24 cellular contexts compared by ENCODE assay signal in genomic region chr2:214716811-214717560, GRCh38.
"Had no signal": no experiment of that assay in that cellular context is flagged by ENCODE, and none has a peak within 500 bp of the region (broad histone marks: within the 10 kb centered on the region; RNA-seq: fewer than 3 reads in every experiment).

No MANE protein-coding gene starts in this region.

- H3K27me3 ChIP-seq: esophagus muscularis mucosa, gastrocnemius medialis, heart right ventricle, ovary, stomach, transverse colon had no signal

- H3K36me3 ChIP-seq: esophagus muscularis mucosa, gastrocnemius medialis, heart right ventricle, ovary, stomach, thoracic aorta, transverse colon had no signal

- H3K4me3 Mint-ChIP-seq: naive thymus-derived CD8-positive, alpha-beta T cell; neural crest cell had no signal

- H3K9me3 ChIP-seq: esophagus muscularis mucosa, gastrocnemius medialis, ovary, thoracic aorta had no signal

- ATAC-seq: gastrocnemius medialis; heart right ventricle; naive thymus-derived CD8-positive, alpha-beta T cell; right cardiac atrium had no signal

- H3K4me1 ChIP-seq: esophagus muscularis mucosa, gastrocnemius medialis, heart right ventricle, transverse colon had no signal

- FAIRE-seq: endometrium, islet of Langerhans had no signal

- H3K27ac ChIP-seq: epithelial cell of prostate, esophagus muscularis mucosa, gastrocnemius medialis, heart right ventricle, ovary, stomach, thoracic aorta, transverse colon had no signal

- H3K4me3 ChIP-seq: esophagus muscularis mucosa, gastrocnemius medialis, heart right ventricle, ovary, smooth muscle cell, stomach, thoracic aorta, transverse colon had no signal

- H3K4me1 Mint-ChIP-seq: neural crest cell had no signal

- DNase-seq: effector memory CD4-positive, alpha-beta T cell; gastrocnemius medialis; heart right ventricle; hypothalamus; kidney glomerular epithelial cell; mammary epithelial cell; naive thymus-derived CD8-positive, alpha-beta T cell; nucleus accumbens; ovary; stimulated activated CD4-positive, alpha-beta T cell treated with anti-CD3 and anti-CD28 coated beads, Interleukin-1b, Interleukin-23, amount 100 ng/mL, for 48 hours; stimulated activated CD4-positive, alpha-beta T cell treated with anti-CD3 and anti-CD28 coated beads, Interleukin-4, amount 100 ng/mL, for 4 hours; stimulated activated naive CD4-positive, alpha-beta T cell; stomach; substantia nigra; transverse colon had no signal

- H3K27me3 Mint-ChIP-seq: naive thymus-derived CD8-positive, alpha-beta T cell; progenitor cell of endocrine pancreas had no signal

- H3K27ac Mint-ChIP-seq: naive thymus-derived CD8-positive, alpha-beta T cell; progenitor cell of endocrine pancreas had no signal

- H3K4me2 ChIP-seq: smooth muscle cell had no signal
